8 cellular contexts compared by ENCODE assay signal in genomic region chr18:41954827-41955613, GRCh38. TPM values are rescaled to one million over a fixed set of nuclear protein-coding genes. Genes with fewer than 3 reads are reported as not detected.
DNase-seq lines count a peak whose midpoint lies in the region; TF ChIP-seq lines count a peak whose summit lies in the region.

Gene PIK3C3 (plus strand): TSS chr18:41955234. CDS start chr18:41955292, 58 bp downstream.

- H2AK5ac ChIP-seq in H9 (ENCODE audit: insufficient read length, low read length) = no peak within 1 kb of the TSS

- H3K4ac ChIP-seq in H9 (ENCODE audit: low read depth, low read length) = no peak within 1 kb of the TSS

- H3K9ac ChIP-seq in H9 (ENCODE audit: extremely low read depth, insufficient read length, low read length) = peak within 1 kb of the TSS; percentile 91

- no peaks in the 10 kb centered on the region; a peak in 1 of 5 replicates for H3K9me3 Mint-ChIP-seq in H9
- H3K9me3 Mint-ChIP-seq in nephron = no peaks in the 10 kb centered on the region
- H3K9me3 Mint-ChIP-seq in stimulated activated naive CD8-positive, alpha-beta T cell treated with anti-CD3 and anti-CD28 coated beads, Interleukin-15, Interleukin-2, amounts not matched to agents 100 ng/mL and 50 ng/mL, for 24 hours = no peaks in the 10 kb centered on the region

- no peak within 1 kb of the TSS for H3K56ac ChIP-seq in H9 (ENCODE audit: insufficient read length, low read depth, low read length)

- H2BK15ac ChIP-seq in H9 (ENCODE audit: low read depth, low read length) = no peak within 1 kb of the TSS

- no peak within 1 kb of the TSS for H2BK120ac ChIP-seq in H9 (ENCODE audit: low read depth, low read length, poor library complexity, severe bottlenecking)

- peak within 1 kb of the TSS; percentile 88 for H3K14ac ChIP-seq in H9 (ENCODE audit: insufficient read depth, low read length)

- H3K27ac Mint-ChIP-seq in H9 = peak within 1 kb of the TSS; percentile 94 to 100 (median 99)
- H3K27ac Mint-ChIP-seq in nephron = peak within 1 kb of the TSS; percentile 81 to 98 (median 97)
- peak within 1 kb of the TSS; percentile 94 for H3K27ac Mint-ChIP-seq in stimulated activated naive CD8-positive, alpha-beta T cell treated with anti-CD3 and anti-CD28 coated beads, Interleukin-15, Interleukin-2, amounts not matched to agents 100 ng/mL and 50 ng/mL, for 24 hours

- no peaks in the 10 kb centered on the region for H4K20me1 ChIP-seq in H9 (ENCODE audit: control insufficient read depth, insufficient read depth, insufficient read length)

- H3K36me3 Mint-ChIP-seq in H9 (ENCODE audit: insufficient read depth in 1 of 3, low read depth in 3 of 3) (peaks cover 6 to 20% (median 17%) of the 10 kb centered on the region in 3 experiments), nephron (ENCODE audit: low read depth) (peaks cover 22% of the 10 kb centered on the region)
- peaks cover 23% of the 10 kb centered on the region for H3K36me3 Mint-ChIP-seq in stimulated activated naive CD8-positive, alpha-beta T cell treated with anti-CD3 and anti-CD28 coated beads, Interleukin-15, Interleukin-2, amounts not matched to agents 100 ng/mL and 50 ng/mL, for 24 hours (ENCODE audit: low read depth)

- H3K79me2 ChIP-seq in H9 (ENCODE audit: insufficient read depth, low read length) = peaks cover 10% of the 10 kb centered on the region; the same call in 1 of the 2 replicates

- peak within 1 kb of the TSS; percentile 37 for H3K18ac ChIP-seq in H9 (ENCODE audit: insufficient read length, low read depth, low read length)

- H4K91ac ChIP-seq in H9 (ENCODE audit: insufficient read length, low read depth, low read length) = no peak within 1 kb of the TSS

- no peak within 1 kb of the TSS for H2BK12ac ChIP-seq in H9 (ENCODE audit: insufficient read length, low read depth, low read length)

- TF ChIP-seq CTCF in H9 (conservative IDR thresholded peaks at IDR 0.05) (no peak), fibroblast of the aortic adventitia (IDR thresholded peaks at IDR 0.05; ENCODE audit: insufficient read depth, low read length) (no peak), nephron (IDR thresholded peaks at IDR 0.05; ENCODE audit: unreplicated experiment in 3 of 3) (no peak)

- no peaks in the 10 kb centered on the region for H3K4me1 ChIP-seq in H9 (ENCODE audit: insufficient read depth, low read length)

- DNase-seq in ELR (ENCODE audit: low read depth) (peak; percentile 97), H9 (peak; percentile 96), MG63 (peak; percentile 91), SHP77 treated with DMSO at 0.1 percent for 48 hours (lab: John Stamatoyannopoulos, UW) (peak; percentile 88), fibroblast of the aortic adventitia (ENCODE audit: low read depth) (peak; percentile 99)
- DNase-seq in activated effector memory CD4-positive, alpha-beta T cell treated with anti-CD3 and anti-CD28 coated beads, Interleukin-2, amount 50 U/mL, for 16 hours = peak; percentile 99

- H3K79me1 ChIP-seq in H9 (ENCODE audit: insufficient read depth, low read depth, low read length, poor library complexity, severe bottlenecking) = no peaks in the 10 kb centered on the region

- peak within 1 kb of the TSS; percentile 97 for H3K4me2 ChIP-seq in H9 (ENCODE audit: insufficient read depth, insufficient read length, low read length)

- H3K27me3 Mint-ChIP-seq in H9 (ENCODE audit: low read depth) (peaks cover 33% of the 10 kb centered on the region), nephron (ENCODE audit: low read depth) (peaks cover 5% of the 10 kb centered on the region)
- H3K27me3 Mint-ChIP-seq in stimulated activated naive CD8-positive, alpha-beta T cell treated with anti-CD3 and anti-CD28 coated beads, Interleukin-15, Interleukin-2, amounts not matched to agents 100 ng/mL and 50 ng/mL, for 24 hours = no peaks in the 10 kb centered on the region

- peak within 1 kb of the TSS; percentile 100 for H3K4me3 Mint-ChIP-seq in H9
- peak within 1 kb of the TSS; percentile 99 to 100 (median 100) for H3K4me3 Mint-ChIP-seq in nephron
- H3K4me3 Mint-ChIP-seq in stimulated activated naive CD8-positive, alpha-beta T cell treated with anti-CD3 and anti-CD28 coated beads, Interleukin-15, Interleukin-2, amounts not matched to agents 100 ng/mL and 50 ng/mL, for 24 hours = peak within 1 kb of the TSS; percentile 99

- no peak within 1 kb of the TSS for H3K27ac ChIP-seq in H9 (ENCODE audit: insufficient read length, low read depth, low read length)

- no peak within 1 kb of the TSS for H4K8ac ChIP-seq in H9 (replicated peaks; ENCODE audit: insufficient read length, low read depth, low read length)

- peak within 1 kb of the TSS; percentile 88 for H2AFZ ChIP-seq in H9 (ENCODE audit: low read length)

- H3K4me1 Mint-ChIP-seq in H9 (peaks cover 10 to 11% of the 10 kb centered on the region in 2 experiments), nephron (peaks cover 27% of the 10 kb centered on the region)
- H3K4me1 Mint-ChIP-seq in stimulated activated naive CD8-positive, alpha-beta T cell treated with anti-CD3 and anti-CD28 coated beads, Interleukin-15, Interleukin-2, amounts not matched to agents 100 ng/mL and 50 ng/mL, for 24 hours (ENCODE audit: low read depth) = peaks cover 36% of the 10 kb centered on the region

- no peaks in the 10 kb centered on the region for H3K27me3 ChIP-seq in H9 (ENCODE audit: insufficient read depth, low read length)
- no peaks in the 10 kb centered on the region for H3K27me3 ChIP-seq in MG63

- H3K36me3 ChIP-seq in MG63 = peaks cover 19% of the 10 kb centered on the region

- no peak within 1 kb of the TSS for H3K23ac ChIP-seq in H9 (ENCODE audit: insufficient read length, low read depth, low read length)

- no peak within 1 kb of the TSS for H4K5ac ChIP-seq in H9 (ENCODE audit: insufficient read length, low read depth, low read length)

- H3K4me3 ChIP-seq in MG63 (peak within 1 kb of the TSS; percentile 95), fibroblast of the aortic adventitia (ENCODE audit: low read depth, low read length) (peak within 1 kb of the TSS; percentile 95)

- peaks cover 3% of the 10 kb centered on the region for H3K23me2 ChIP-seq in H9 (ENCODE audit: insufficient read length, low read depth, low read length, poor library complexity, severe bottlenecking)

- no CpG with 5 or more reads among the region's 38 CpGs for WGBS in H9 (ENCODE audit: extremely low coverage, insufficient read length, low lambda C conversion rate)

- H2BK20ac ChIP-seq in H9 (ENCODE audit: low read depth, low read length, poor library complexity, severe bottlenecking) = no peak within 1 kb of the TSS

- no peak within 1 kb of the TSS for H2BK5ac ChIP-seq in H9 (ENCODE audit: insufficient read length, low read length)

- H3K9me3 ChIP-seq in H9 (ENCODE audit: control insufficient read depth, low read depth, low read length) (no peaks in the 10 kb centered on the region), MG63 (no peaks in the 10 kb centered on the region)

- H3T11ph ChIP-seq in H9 (ENCODE audit: low read length) = no peak within 1 kb of the TSS

RNA-seq across cellular contexts. Expression of gene PIK3C3, which starts in this region (rescaled TPM):
- total RNA-seq in H9 (2021) (48.8 and 52.4 TPM in 2 replicates), fibroblast of the aortic adventitia (ENCODE audit: low replicate concordance) (51.2 and 157 TPM in 2 replicates)
- 14.3 and 24.6 TPM in 2 replicates for total RNA-seq in MG63 (2014; rRNA removed; shearing (Covaris generic); ENCODE audit: low replicate concordance)
